8 cellular contexts compared by ENCODE assay signal in the genomic region with DNA sequence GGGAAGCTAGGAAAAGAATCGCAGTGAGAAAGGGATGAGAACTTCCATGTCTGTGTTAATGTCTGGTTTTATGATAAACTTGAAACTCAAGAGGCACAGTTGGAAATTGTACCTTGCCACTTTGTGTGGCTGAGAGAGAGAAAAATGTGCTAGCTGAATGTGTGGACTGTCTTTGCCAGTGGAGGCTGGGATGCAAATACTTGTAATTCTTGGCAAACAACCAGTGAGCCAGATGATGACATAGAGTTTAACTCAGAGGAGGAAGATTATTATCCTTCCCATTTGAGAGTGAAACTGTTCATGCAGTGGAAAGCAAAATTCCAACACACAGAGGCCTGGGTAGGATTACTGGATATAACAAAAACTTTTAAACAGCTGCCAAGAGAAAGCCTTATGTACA.
DNase-seq lines count a peak whose midpoint lies in the region; ATAC-seq, FAIRE-seq and TF ChIP-seq lines count a peak whose summit lies in the region.
"Not testable (repeated sequence)": the region's sequence is repeated elsewhere in the genome, so short reads cannot be mapped to it uniquely, and the experiment has no call there.

No MANE protein-coding gene starts in this region.

- H3K9ac ChIP-seq in fibroblast of lung (ENCODE audit: insufficient read depth, low read length) = not testable (repeated sequence)

- not testable (repeated sequence) for H2AFZ ChIP-seq in fibroblast of lung (ENCODE audit: low read length)

- WGBS in pancreas, 2 donors = 70 to 82% methylated on average over 1 of the region's 1 CpG
- WGBS in testis, 2 donors = 76 to 79% methylated on average over 1 of the region's 1 CpG

- not testable (repeated sequence) for H3K9me3 ChIP-seq in SJCRH30 (replicated peaks); fibroblast of lung (ENCODE audit: control insufficient read depth, insufficient read depth, low read depth, low read length); pancreas; testis

- not testable (repeated sequence) for H3K27ac ChIP-seq in SJCRH30; fibroblast of lung (ENCODE audit: insufficient read depth, low read length); pancreas; testis

- not testable (repeated sequence) for H3K36me3 ChIP-seq in SJCRH30; bronchial epithelial cell (ENCODE audit: control insufficient read depth, insufficient read depth, low read length); fibroblast of lung (ENCODE audit: control insufficient read depth, insufficient read depth, low read length); pancreas; testis (ENCODE audit: low read depth, missing control alignments)

- H3K4me3 ChIP-seq in SJCRH30; bronchial epithelial cell (ENCODE audit: low read depth, low read length); fibroblast of lung (replicated peaks in 1 of 4; ENCODE audit: control extremely low read depth in 1 of 4, insufficient read depth in 1 of 4, low read depth in 3 of 4, low read length in 4 of 4); pancreas; testis: not testable (repeated sequence)

- not testable (repeated sequence) for H3K79me2 ChIP-seq in fibroblast of lung (ENCODE audit: control insufficient read depth, insufficient read depth, low read length)

- ATAC-seq in pancreas = peak in 2 of 4 donors; percentile 44 to 45

- FAIRE-seq in bronchial epithelial cell (lab: Jason Lieb, UNC) = peak; percentile 75
- peak; percentile 39 for FAIRE-seq in pancreas (lab: Jason Lieb, UNC)

- not testable (repeated sequence) for H4K20me1 ChIP-seq in fibroblast of lung (ENCODE audit: control insufficient read depth, extremely low read depth, insufficient read depth, low read length)

- not testable (repeated sequence) for H3K4me2 ChIP-seq in fibroblast of lung (ENCODE audit: extremely low read depth, insufficient read depth, low read length)

- not testable (repeated sequence) for TF ChIP-seq CTCF in bronchial epithelial cell (IDR thresholded peaks at IDR 0.05; ENCODE audit: insufficient read depth, low read length, severe bottlenecking); fibroblast of lung (conservative IDR thresholded peaks at IDR 0.05 in 1 of 2, IDR thresholded peaks at IDR 0.05 in 1 of 2; ENCODE audit: low read depth in 1 of 2, low read length in 2 of 2); pancreas (IDR thresholded peaks at IDR 0.05); testis (IDR thresholded peaks at IDR 0.05)

- H3K4me1 ChIP-seq in SJCRH30; fibroblast of lung (ENCODE audit: control insufficient read depth, extremely low read depth, insufficient read depth, low read length); pancreas; testis: not testable (repeated sequence)

- TF ChIP-seq POLR2A in testis (IDR thresholded peaks at IDR 0.05) = not testable (repeated sequence)

- intact Hi-C loops in pancreas (cut with DNase I); testis (cut with DNase I; ENCODE audit: low total_unique reads): not testable (repeated sequence)

- H3K27me3 ChIP-seq in SJCRH30; bronchial epithelial cell (ENCODE audit: control insufficient read depth, insufficient read depth, low read length); fibroblast of lung (ENCODE audit: control insufficient read depth, insufficient read depth, low read length); pancreas; testis: not testable (repeated sequence)

- DNase-seq in HT1080 (ENCODE audit: low read depth) (peak; percentile 32), SJCRH30 (peak; percentile 22 to 58), bronchial epithelial cell (ENCODE audit: low read depth) (peak; percentile 65), fibroblast of lung (ENCODE audit: low read depth in 2 of 2) (peak; percentile 51 to 70), iris pigment epithelial cell (ENCODE audit: low read depth) (peak; percentile 0), medulla oblongata (ENCODE audit: extremely low spot score) (peak; percentile 8), testis (peak; percentile 31)
- DNase-seq in pancreas = not testable (repeated sequence)
